16 cellular contexts compared by ENCODE assay signal in genomic region chr3:7489417-7489816, GRCh38.
DNase-seq lines count a peak whose midpoint lies in the region; ATAC-seq, FAIRE-seq and TF ChIP-seq lines count a peak whose summit lies in the region.
"Had no signal": no experiment of that assay in that cellular context is flagged by ENCODE, and none has a peak within 500 bp of the region (broad histone marks: within the 10 kb centered on the region; RNA-seq: fewer than 3 reads in every experiment).

No MANE protein-coding gene starts in this region.

- CTCF ChIA-PET in A549 (lab: Yijun Ruan, JAX) (no interaction called here), IMR-90 (lab: Yijun Ruan, JAX) (no interaction called here), mammary epithelial cell (lab: Charles Lee; ENCODE audit: low non-redundant PET) (no interaction called here)

- H4K20me1 ChIP-seq in IMR-90 (ENCODE audit: insufficient read depth, low read length) (no peaks in the 10 kb centered on the region), mammary epithelial cell (ENCODE audit: insufficient read depth, low read length) (no peaks in the 10 kb centered on the region)

- no peak overlapping the region for H2BK120ac ChIP-seq in IMR-90 (ENCODE audit: low read depth, low read length)

- H3K27me3 ChIP-seq in IMR-90 (ENCODE audit: control insufficient read depth, insufficient read depth, low read length) (no peaks in the 10 kb centered on the region), mammary epithelial cell (ENCODE audit: insufficient read depth, low read length) (no peaks in the 10 kb centered on the region)
- H3K27me3 ChIP-seq: BE2C had no signal

- DNase-seq in A549 (ENCODE audit: low read depth in 1 of 2, low spot score in 1 of 2), result peak in 1 of 2 experiments; percentile 4
- DNase-seq in IMR-90, result no peak
- peak; percentile 57 for DNase-seq in mammary epithelial cell
- peak; percentile 22 for DNase-seq in epithelial cell of prostate (ENCODE audit: low read depth, low spot score)
- DNase-seq in natural killer cell treated with Interleukin-12 subunit alpha and Interleukin-12 subunit beta and Interleukin-15 and Interleukin-18, amount 100 ng/mL, for 72 hours (ENCODE audit: low spot score), result no peak
- no peak for DNase-seq in NCI-H1092 treated with DMSO at 0.1 percent for 48 hours (lab: John Stamatoyannopoulos, UW)
- DNase-seq: BE2C; Caco-2; CD8-positive, alpha-beta memory T cell; DMS79; H9 had no signal

- H3K9ac ChIP-seq in IMR-90 (ENCODE audit: low read depth, low read length) (no peak overlapping the region), mammary epithelial cell (ENCODE audit: insufficient read depth, low read length) (no peak overlapping the region)

- no peak overlapping the region for H3K23ac ChIP-seq in IMR-90 (ENCODE audit: low read depth, low read length)

- no peak overlapping the region for H4K5ac ChIP-seq in IMR-90 (ENCODE audit: low read depth, low read length)

- no peak for TF ChIP-seq CTCF in A549 (IDR thresholded peaks at IDR 0.05)
- no peak for TF ChIP-seq CTCF in IMR-90 (conservative IDR thresholded peaks at IDR 0.05; ENCODE audit: low read depth, low read length)
- TF ChIP-seq CTCF in mammary epithelial cell (conservative IDR thresholded peaks at IDR 0.05 in 1 of 2, IDR thresholded peaks at IDR 0.05 in 1 of 2; ENCODE audit: extremely low read depth in 1 of 2, insufficient read depth in 1 of 2, low read depth in 1 of 2, low read length in 2 of 2), result no peak

- H3K4me3 Mint-ChIP-seq in natural killer cell treated with Interleukin-12 subunit alpha and Interleukin-12 subunit beta and Interleukin-15 and Interleukin-18, amount 100 ng/mL, for 72 hours, result no peak overlapping the region
- H3K4me3 Mint-ChIP-seq: CD8-positive, alpha-beta memory T cell; GM23338; H9 had no signal

- no peaks in the 10 kb centered on the region for H3K79me1 ChIP-seq in IMR-90 (ENCODE audit: low read depth in 1 of 2, low read length in 2 of 2)

- no peak for TF ChIP-seq EP300 in A549 (IDR thresholded peaks at IDR 0.05)

- no peak overlapping the region for H3K4ac ChIP-seq in IMR-90 (ENCODE audit: low read depth, low read length)

- no peak overlapping the region for H2AK9ac ChIP-seq in IMR-90 (replicated peaks; ENCODE audit: low read depth, low read length, poor library complexity)

- no peak overlapping the region for H2BK5ac ChIP-seq in IMR-90 (ENCODE audit: low read depth, low read length, poor library complexity, severe bottlenecking)

- H3K4me3 ChIP-seq in A549 (no peak overlapping the region), IMR-90 (ENCODE audit: insufficient read depth, low read depth, low read length) (no peak overlapping the region), mammary epithelial cell (replicated peaks in 1 of 3; ENCODE audit: insufficient read depth in 1 of 3, low read depth in 2 of 3, low read length in 3 of 3) (no peak overlapping the region)
- H3K4me3 ChIP-seq: GM12878, GM23338 had no signal

- no peak overlapping the region for H4K91ac ChIP-seq in IMR-90 (ENCODE audit: insufficient read depth, low read depth, low read length)

- H3K9me1 ChIP-seq in IMR-90 (ENCODE audit: insufficient read depth, low read length), result no peaks in the 10 kb centered on the region

- ATAC-seq in A549, result no peak
- ATAC-seq in IMR-90 (ENCODE audit: low read depth), result no peak
- ATAC-seq in natural killer cell treated with Interleukin-12 subunit alpha and Interleukin-12 subunit beta and Interleukin-15 and Interleukin-18, amount 100 ng/mL, for 72 hours, result no peak
- ATAC-seq in HG03460 (IDR thresholded peaks at IDR 0.05; ENCODE audit: unreplicated experiment), result no peak
- ATAC-seq: GM12878, GM23338 had no signal

- H3K9me3 ChIP-seq in A549, result no peaks in the 10 kb centered on the region
- H3K9me3 ChIP-seq in IMR-90 (ENCODE audit: control insufficient read depth, insufficient read depth, low read length), result peaks cover 12% of the 10 kb centered on the region
- H3K9me3 ChIP-seq in mammary epithelial cell (replicated peaks; ENCODE audit: insufficient read depth, low read length), result no peaks in the 10 kb centered on the region
- H3K9me3 ChIP-seq: BE2C, Caco-2 had no signal

- BruUV-seq in IMR-90 (replicated peaks; lab: Mats Ljungman, UMichigan) (no TSS peak), mammary epithelial cell (replicated peaks; lab: Mats Ljungman, UMichigan) (no TSS peak)

- no peak overlapping the region for H3K4me2 ChIP-seq in A549
- H3K4me2 ChIP-seq in IMR-90 (ENCODE audit: low read depth, low read length), result no peak overlapping the region
- H3K4me2 ChIP-seq in mammary epithelial cell (ENCODE audit: insufficient read depth, low read depth, low read length), result no peak overlapping the region
- H3K4me2 ChIP-seq: GM23338 had no signal

- no peak for TF ChIP-seq POLR2A in A549 (IDR thresholded peaks at IDR 0.05; ENCODE audit: low read length)
- no peak for TF ChIP-seq POLR2A in IMR-90 (IDR thresholded peaks at IDR 0.05; ENCODE audit: low read depth, low read length)

- H3K36me3 ChIP-seq in IMR-90 (ENCODE audit: control insufficient read depth, insufficient read depth, low read length) (no peaks in the 10 kb centered on the region), mammary epithelial cell (ENCODE audit: insufficient read depth, low read length) (no peaks in the 10 kb centered on the region)
- H3K36me3 ChIP-seq: BE2C had no signal

- H2BK20ac ChIP-seq in IMR-90 (ENCODE audit: low read depth, low read length), result no peak overlapping the region

- intact Hi-C loops in IMR-90 (cut with micrococcal nuclease) (no loop called here), mammary epithelial cell (cut with micrococcal nuclease) (loop anchor here (5.0 kb wide), 1 partner anchor 623 kb away; no protein-coding TSS in a partner anchor)

- dilution Hi-C loops in IMR-90 (cut with HindIII; ENCODE audit: low sequenced_read_pairs, unreplicated experiment), result no loop called here
- dilution Hi-C loops in mammary epithelial cell (cut with HindIII; ENCODE audit: low sequenced_read_pairs), result no loop called here

- H3K18ac ChIP-seq in IMR-90 (ENCODE audit: low read depth, low read length), result no peak overlapping the region

- POLR2A ChIA-PET in A549 (lab: Yijun Ruan, JAX), result no interaction called here
- POLR2A ChIA-PET in IMR-90 (lab: Charles Lee; ENCODE audit: unreplicated experiment), result no interaction called here

- no peaks in the 10 kb centered on the region for H3K79me2 ChIP-seq in mammary epithelial cell (ENCODE audit: insufficient read depth, low read length)

- H3K27ac Mint-ChIP-seq in natural killer cell treated with Interleukin-12 subunit alpha and Interleukin-12 subunit beta and Interleukin-15 and Interleukin-18, amount 100 ng/mL, for 72 hours, result no peak overlapping the region
- H3K27ac Mint-ChIP-seq: CD8-positive, alpha-beta memory T cell; GM23338; H9 had no signal

- H3K9me3 Mint-ChIP-seq in natural killer cell treated with Interleukin-12 subunit alpha and Interleukin-12 subunit beta and Interleukin-15 and Interleukin-18, amount 100 ng/mL, for 72 hours, result no peaks in the 10 kb centered on the region

- TF ChIP-seq RAD21 in A549 (conservative IDR thresholded peaks at IDR 0.05 in 1 of 2, IDR thresholded peaks at IDR 0.05 in 1 of 2) (no peak), IMR-90 (IDR thresholded peaks at IDR 0.05; ENCODE audit: low read length) (no peak)

- no peak overlapping the region for H2BK15ac ChIP-seq in IMR-90 (ENCODE audit: low read depth, low read length)

- H3K4me1 Mint-ChIP-seq in natural killer cell treated with Interleukin-12 subunit alpha and Interleukin-12 subunit beta and Interleukin-15 and Interleukin-18, amount 100 ng/mL, for 72 hours (ENCODE audit: low read depth in 2 of 2), result no peaks in the 10 kb centered on the region
- H3K4me1 Mint-ChIP-seq: CD8-positive, alpha-beta memory T cell; H9 had no signal

- peaks cover 0 to 4% of the 10 kb centered on the region in 2 donors for H3K27me3 Mint-ChIP-seq in natural killer cell treated with Interleukin-12 subunit alpha and Interleukin-12 subunit beta and Interleukin-15 and Interleukin-18, amount 100 ng/mL, for 72 hours
- H3K27me3 Mint-ChIP-seq: CD8-positive, alpha-beta memory T cell had no signal

- H2AK5ac ChIP-seq in IMR-90 (ENCODE audit: low read depth, low read length), result no peak overlapping the region

- H3K36me3 Mint-ChIP-seq in natural killer cell treated with Interleukin-12 subunit alpha and Interleukin-12 subunit beta and Interleukin-15 and Interleukin-18, amount 100 ng/mL, for 72 hours, result peaks cover 10% of the 10 kb centered on the region

- no peaks in the 10 kb centered on the region for H3K4me1 ChIP-seq in A549
- H3K4me1 ChIP-seq in IMR-90 (ENCODE audit: control insufficient read depth, insufficient read depth, low read length), result no peaks in the 10 kb centered on the region
- peaks cover 12% of the 10 kb centered on the region for H3K4me1 ChIP-seq in mammary epithelial cell (ENCODE audit: insufficient read depth, low read length)
- H3K4me1 ChIP-seq: BE2C, Caco-2 had no signal

- no peak overlapping the region for H3K27ac ChIP-seq in A549
- H3K27ac ChIP-seq in IMR-90 (ENCODE audit: insufficient read depth, low read length), result no peak overlapping the region
- H3K27ac ChIP-seq in mammary epithelial cell (ENCODE audit: insufficient read depth, low read depth, low read length), result no peak overlapping the region
- H3K27ac ChIP-seq in epithelial cell of prostate, result no peak overlapping the region
- H3K27ac ChIP-seq: C4-2B had no signal

- no peak overlapping the region for H4K8ac ChIP-seq in IMR-90 (ENCODE audit: low read depth in 2 of 2, low read length in 2 of 2)

- in situ Hi-C loops in IMR-90 (cut with MboI; ENCODE audit: low sequenced_read_pairs), result no loop called here
- in situ Hi-C loops in mammary epithelial cell (cut with MboI; ENCODE audit: low sequenced_read_pairs in 2 of 2), result no loop called here

- no peak overlapping the region for H3K14ac ChIP-seq in IMR-90 (replicated peaks; ENCODE audit: low read depth, low read length)

- no peak overlapping the region for H3K56ac ChIP-seq in IMR-90 (ENCODE audit: extremely low read depth, insufficient read depth, low read length)

- 21% methylated on average over 2 of the region's 2 CpGs for WGBS in A549 (ENCODE audit: missing lambda C conversion rate)
- no CpG with 5 or more reads among the region's 2 CpGs for WGBS in IMR-90 (ENCODE audit: extremely low coverage in 2 of 2, insufficient read length in 1 of 2), 2 experiments
- WGBS in mammary epithelial cell (ENCODE audit: low coverage, missing lambda C conversion rate), result 19% methylated on average over 2 of the region's 2 CpGs

- FAIRE-seq in A549 (lab: Jason Lieb, UNC), result no peak
- FAIRE-seq: A204.1, GM12878 had no signal

- no peak overlapping the region for H2AFZ ChIP-seq in IMR-90 (replicated peaks; ENCODE audit: low read length, poor library complexity)
- peak overlapping the region; percentile 51 for H2AFZ ChIP-seq in mammary epithelial cell (ENCODE audit: low read depth, low read length)
- H2AFZ ChIP-seq: GM23338 had no signal

TF ChIP-seq in A549, 52 proteins besides CTCF, POLR2A, EP300 and RAD21 (continues in another document):
- TF ChIP-seq FOSL2 (IDR thresholded peaks at IDR 0.05) (no peak), FOSL2 (CRISPR knock-in tag; IDR thresholded peaks at IDR 0.05) (peak; percentile 54; the same call in 1 of the 2 replicates), JUNB (IDR thresholded peaks at IDR 0.05) (no peak)

Comparison
In these comparisons a context has a peak if more than half of its experiments do, and no peak if none do; other contexts are left out.
1. DNase-seq: peak in mammary epithelial cell (single experiment) and epithelial cell of prostate (single experiment); none in IMR-90 (single experiment), natural killer cell treated with Interleukin-12 subunit alpha and Interleukin-12 subunit beta and Interleukin-15 and Interleukin-18, amount 100 ng/mL, for 72 hours (single experiment) and NCI-H1092 treated with DMSO at 0.1 percent for 48 hours (single experiment).